Comparison of ENCODE assay signal across 25 cellular contexts in genomic region chr2:144798019-144798418, GRCh38.
"Had no signal": no experiment of that assay in that cellular context is flagged by ENCODE, and none has a peak within 500 bp of the region (broad histone marks: within the 10 kb centered on the region; RNA-seq: fewer than 3 reads in every experiment).

No MANE protein-coding gene starts in this region.

- H3K4me1 Mint-ChIP-seq: immature natural killer cell; naive B cell; stimulated activated memory B cell treated with anti-CD40 and anti-IgM and Interleukin-4, amounts not matched to agents 10 μg/mL and 1 μg/mL and 100 μg/mL, for 72 hours had no signal

- H3K27ac Mint-ChIP-seq: immature natural killer cell; naive B cell; progenitor cell of endocrine pancreas; stimulated activated memory B cell treated with anti-CD40 and anti-IgM and Interleukin-4, amounts not matched to agents 10 μg/mL and 1 μg/mL and 100 μg/mL, for 72 hours; stimulated activated naive CD8-positive, alpha-beta T cell treated with anti-CD3 and anti-CD28 coated beads, Interleukin-15, Interleukin-2, amounts not matched to agents 100 ng/mL and 50 ng/mL, for 24 hours had no signal

- ATAC-seq: esophagus mucosa; gastroesophageal sphincter; pancreas; right lobe of liver; stimulated activated memory B cell treated with anti-CD40 and anti-IgM and Interleukin-4, amounts not matched to agents 10 μg/mL and 1 μg/mL and 100 μg/mL, for 72 hours had no signal

- H3K27me3 ChIP-seq: gastroesophageal sphincter, pancreas, right lobe of liver, spleen, tibial artery, upper lobe of left lung, uterus had no signal

- H3K27me3 Mint-ChIP-seq: naive B cell; progenitor cell of endocrine pancreas; stimulated activated memory B cell treated with anti-CD40 and anti-IgM and Interleukin-4, amounts not matched to agents 10 μg/mL and 1 μg/mL and 100 μg/mL, for 72 hours; stimulated activated naive CD8-positive, alpha-beta T cell treated with anti-CD3 and anti-CD28 coated beads, Interleukin-15, Interleukin-2, amounts not matched to agents 100 ng/mL and 50 ng/mL, for 24 hours had no signal

- H3K4me3 ChIP-seq: gastroesophageal sphincter, left ventricle myocardium inferior, lung, pancreas, right lobe of liver, spleen, tibial artery, upper lobe of left lung had no signal

- H3K9me3 Mint-ChIP-seq: immature natural killer cell; naive B cell; neural crest cell; stimulated activated memory B cell treated with anti-CD40 and anti-IgM and Interleukin-4, amounts not matched to agents 10 μg/mL and 1 μg/mL and 100 μg/mL, for 72 hours; stimulated activated naive CD8-positive, alpha-beta T cell treated with anti-CD3 and anti-CD28 coated beads, Interleukin-15, Interleukin-2, amounts not matched to agents 100 ng/mL and 50 ng/mL, for 24 hours had no signal

- H3K27ac ChIP-seq: gastroesophageal sphincter, left ventricle myocardium inferior, pancreas, right lobe of liver, tibial artery, upper lobe of left lung had no signal

- H3K4me3 Mint-ChIP-seq: immature natural killer cell; naive B cell; neural crest cell; stimulated activated memory B cell treated with anti-CD40 and anti-IgM and Interleukin-4, amounts not matched to agents 10 μg/mL and 1 μg/mL and 100 μg/mL, for 72 hours; stimulated activated naive CD8-positive, alpha-beta T cell treated with anti-CD3 and anti-CD28 coated beads, Interleukin-15, Interleukin-2, amounts not matched to agents 100 ng/mL and 50 ng/mL, for 24 hours had no signal

- H3K4me1 ChIP-seq: gastroesophageal sphincter, left ventricle myocardium inferior, pancreas, right lobe of liver, spleen, tibial artery, upper lobe of left lung, uterus had no signal

- DNase-seq: effector memory CD4-positive, alpha-beta T cell; foreskin fibroblast; glutamatergic neuron; immature natural killer cell; left ventricle myocardium inferior; mesenchymal stem cell; midbrain; naive B cell; nucleus accumbens; pancreas; right lobe of liver; spleen; stimulated activated CD4-positive, alpha-beta T cell treated with anti-CD3 and anti-CD28 coated beads, Interleukin-15, amount 100 ng/mL, for 24 hours; stimulated activated CD4-positive, alpha-beta T cell treated with anti-CD3 and anti-CD28 coated beads, Interleukin-1b, Interleukin-23, amount 100 ng/mL, for 48 hours; stimulated activated CD4-positive, alpha-beta T cell treated with anti-CD3 and anti-CD28 coated beads, Interleukin-4, amount 100 ng/mL, for 24 hours; tibial artery; upper lobe of left lung; uterus had no signal

- H3K9me3 ChIP-seq: gastroesophageal sphincter, left ventricle myocardium inferior, pancreas, right lobe of liver, spleen, tibial artery, upper lobe of left lung, uterus had no signal

- H3K36me3 ChIP-seq: gastroesophageal sphincter, left ventricle myocardium inferior, pancreas, right lobe of liver, spleen, tibial artery, upper lobe of left lung, uterus had no signal

- H3K36me3 Mint-ChIP-seq: naive B cell; stimulated activated memory B cell treated with anti-CD40 and anti-IgM and Interleukin-4, amounts not matched to agents 10 μg/mL and 1 μg/mL and 100 μg/mL, for 72 hours had no signal
